ENCODE assay signal across 11 cellular contexts in genomic region chr12:75101805-75102204, GRCh38.
"Had no signal": no experiment of that assay in that cellular context is flagged by ENCODE, and none has a peak within 500 bp of the region (broad histone marks: within the 10 kb centered on the region; RNA-seq: fewer than 3 reads in every experiment).

No MANE protein-coding gene starts in this region.

- H3K4me1 Mint-ChIP-seq: GM23338, H9 had no signal

- H3K9me3 Mint-ChIP-seq: GM23338, H9, HFFc6 had no signal

- H3K4me3 Mint-ChIP-seq: GM23338, H9, HFFc6 had no signal

- H3K27ac Mint-ChIP-seq: GM23338, H9, HFFc6 had no signal

- H3K27ac ChIP-seq: GM23248 had no signal

- H3K4me3 ChIP-seq: GM23248, GM23338, HAP-1 had no signal

- FAIRE-seq: H1, H54 had no signal

- H3K9me3 ChIP-seq: HAP-1 had no signal

- H3K36me3 ChIP-seq: HAP-1 had no signal

- H3K9ac ChIP-seq: GM23248 had no signal

- ATAC-seq: GM23338, HCT116 had no signal

- H2AFZ ChIP-seq: GM23248, GM23338 had no signal

- DNase-seq: GM23248, GOT3, H7, H9, HCEC 1CT, HFFc6 had no signal

- H3K4me2 ChIP-seq: GM23338 had no signal

- H3K4me1 ChIP-seq: HAP-1 had no signal
